8 cellular contexts compared by ENCODE assay signal in genomic region chr7:132783824-132784223, GRCh38.
A peak's percentile ranks its signal among the peaks of the same experiment; 100 is the strongest.
DNase-seq lines count a peak whose midpoint lies in the region; ATAC-seq and TF ChIP-seq lines count a peak whose summit lies in the region.
"Had no signal": no experiment of that assay in that cellular context is flagged by ENCODE, and none has a peak within 500 bp of the region (broad histone marks: within the 10 kb centered on the region; RNA-seq: fewer than 3 reads in every experiment).

No MANE protein-coding gene starts in this region.

- H3K4me3 ChIP-seq in brain microvascular endothelial cell (ENCODE audit: low read depth, low read length): no peak overlapping the region
- no peak overlapping the region for H3K4me3 ChIP-seq in osteoblast (ENCODE audit: insufficient read depth, low read length)

- in situ Hi-C loops in brain microvascular endothelial cell (cut with HindIII; ENCODE audit: low pct_ligation_motif_present, low sequenced_read_pairs): no loop called here

- ATAC-seq in GM21367 (IDR thresholded peaks at IDR 0.05; ENCODE audit: unreplicated experiment): no peak
- ATAC-seq in CD4-positive, alpha-beta T cell (ENCODE audit: poor library complexity): no peak

- TF ChIP-seq CTCF in brain microvascular endothelial cell (IDR thresholded peaks at IDR 0.05; ENCODE audit: low read depth, low read length, missing control alignments): no peak
- TF ChIP-seq CTCF in osteoblast (IDR thresholded peaks at IDR 0.05; ENCODE audit: extremely low read depth, low read depth, low read length): no peak
- TF ChIP-seq CTCF in CD4-positive, alpha-beta T cell (IDR thresholded peaks at IDR 0.05): no peak

- DNase-seq in EL: peak; percentile 96
- DNase-seq in NCI-H2029 (lab: John Stamatoyannopoulos, UW): peak; percentile 6
- peak; percentile 89 for DNase-seq in brain microvascular endothelial cell
- DNase-seq in osteoblast (ENCODE audit: insufficient read length, low spot score, missing footprints): no peak
- no peak for DNase-seq in HT-29 (ENCODE audit: low spot score)
- no peak for DNase-seq in CD4-positive, alpha-beta T cell
- DNase-seq: NCI-H1930 had no signal

- peaks cover 22% of the 10 kb centered on the region for H3K4me1 ChIP-seq in osteoblast (ENCODE audit: insufficient read depth, low read length)

- H4K20me1 ChIP-seq in osteoblast (ENCODE audit: insufficient read depth, low read length): no peaks in the 10 kb centered on the region

- H3K36me3 ChIP-seq in brain microvascular endothelial cell (replicated peaks): no peaks in the 10 kb centered on the region
- no peaks in the 10 kb centered on the region for H3K36me3 ChIP-seq in osteoblast (ENCODE audit: insufficient read depth, low read length)

- peaks cover 8% of the 10 kb centered on the region for H3K4me1 Mint-ChIP-seq in CD4-positive, alpha-beta T cell (ENCODE audit: low read depth)

- CTCF ChIA-PET in CD4-positive, alpha-beta T cell (lab: Charles Lee): interaction anchor here (0.7 kb wide), 1 partner anchor 105 kb away, joined by 3 read pairs; no protein-coding TSS in a partner anchor

- no peaks in the 10 kb centered on the region for H3K9me3 ChIP-seq in osteoblast (ENCODE audit: low read depth, low read length)
- H3K9me3 ChIP-seq in CD4-positive, alpha-beta T cell (ENCODE audit: control insufficient read depth, low read length): no peaks in the 10 kb centered on the region

- H3K27ac ChIP-seq in brain microvascular endothelial cell: peak overlapping the region; percentile 8
- peak overlapping the region; percentile 68 for H3K27ac ChIP-seq in osteoblast (ENCODE audit: low read depth, low read length)
- no peak overlapping the region for H3K27ac ChIP-seq in CD4-positive, alpha-beta T cell (ENCODE audit: low read depth, low read length)

- no peaks in the 10 kb centered on the region for H3K9me3 Mint-ChIP-seq in CD4-positive, alpha-beta T cell

- POLR2A ChIA-PET in CD4-positive, alpha-beta T cell (lab: Charles Lee): no interaction called here

- no peaks in the 10 kb centered on the region for H3K27me3 Mint-ChIP-seq in CD4-positive, alpha-beta T cell

- H3K4me2 ChIP-seq in osteoblast (ENCODE audit: insufficient read depth, low read length): peak overlapping the region; percentile 51

- H3K27ac Mint-ChIP-seq in CD4-positive, alpha-beta T cell: no peak overlapping the region

- no peaks in the 10 kb centered on the region for H3K27me3 ChIP-seq in brain microvascular endothelial cell (replicated peaks)
- no peaks in the 10 kb centered on the region for H3K27me3 ChIP-seq in osteoblast (ENCODE audit: insufficient read depth, low read length)
- H3K27me3 ChIP-seq in CD4-positive, alpha-beta T cell (ENCODE audit: control insufficient read depth, insufficient read depth, low read length): no peaks in the 10 kb centered on the region

- H3K4me3 Mint-ChIP-seq in CD4-positive, alpha-beta T cell: no peak overlapping the region

- intact Hi-C loops in CD4-positive, alpha-beta T cell (cut with DNase I, micrococcal nuclease): no loop called here

- no peak overlapping the region for H2AFZ ChIP-seq in osteoblast (ENCODE audit: low read length)

- no peaks in the 10 kb centered on the region for H3K79me2 ChIP-seq in osteoblast (ENCODE audit: insufficient read depth, low read length)

- H3K36me3 Mint-ChIP-seq in CD4-positive, alpha-beta T cell (ENCODE audit: low read depth): peaks cover 43% of the 10 kb centered on the region

Comparison
In these comparisons a context has a peak if more than half of its experiments do, and no peak if none do; other contexts are left out.
1. DNase-seq: peak in EL (single experiment), NCI-H2029 (single experiment) and brain microvascular endothelial cell (single experiment); none in osteoblast (single experiment), HT-29 (single experiment) and CD4-positive, alpha-beta T cell (0 of 10).